7 cellular contexts compared by ENCODE assay signal in the genomic region with DNA sequence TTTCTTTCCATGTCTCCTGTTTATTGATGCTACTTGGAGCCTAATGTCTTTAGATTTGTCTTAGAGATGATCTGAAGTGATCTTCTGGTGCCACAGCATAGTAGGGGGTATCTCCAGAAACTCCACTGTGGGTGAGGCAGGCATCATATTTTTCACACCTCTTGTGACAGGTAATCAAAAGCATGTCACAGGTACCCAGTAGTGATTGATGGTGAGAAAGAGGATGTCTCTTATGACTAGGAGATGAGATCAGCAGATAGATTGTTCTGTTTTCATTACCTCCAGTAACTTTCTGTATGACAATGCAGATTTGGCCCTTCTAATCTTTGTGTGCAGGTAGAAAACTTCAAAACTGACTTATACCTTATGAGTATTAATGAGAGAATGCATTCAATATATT. TPM values are rescaled to one million over a fixed set of nuclear protein-coding genes. Genes with fewer than 3 reads are reported as not detected.
DNase-seq lines count a peak whose midpoint lies in the region; ATAC-seq and TF ChIP-seq lines count a peak whose summit lies in the region.

No MANE protein-coding gene starts in this region.

- no peak overlapping the region for H3K4me3 ChIP-seq in testis

- DNase-seq in lung microvascular endothelial cell (ENCODE audit: low read depth in 2 of 2) (peak; percentile 34 to 40), osteocyte (ENCODE audit: extremely low spot score, unreplicated experiment) (no peak), immature natural killer cell (no peak), testis (no peak)

- H3K36me3 Mint-ChIP-seq in osteocyte (ENCODE audit: unreplicated experiment): peaks cover 30% of the 10 kb centered on the region
- peaks cover 0 to 7% (median 6%) of the 10 kb centered on the region in 3 donors for H3K36me3 Mint-ChIP-seq in immature natural killer cell

- no peak overlapping the region for H3K4me3 Mint-ChIP-seq in osteocyte (ENCODE audit: unreplicated experiment)
- no peak overlapping the region for H3K4me3 Mint-ChIP-seq in immature natural killer cell

- H3K27me3 ChIP-seq in testis: no peaks in the 10 kb centered on the region

- no peaks in the 10 kb centered on the region for H3K9me3 ChIP-seq in testis

- H3K27me3 Mint-ChIP-seq in osteocyte (ENCODE audit: unreplicated experiment) (no peaks in the 10 kb centered on the region), immature natural killer cell (ENCODE audit: low read depth in 3 of 3) (no peaks in the 10 kb centered on the region)

- ATAC-seq in GM18868 (IDR thresholded peaks at IDR 0.05; ENCODE audit: unreplicated experiment): peak; percentile 68
- peak; percentile 56 for ATAC-seq in GM21619 (IDR thresholded peaks at IDR 0.05; ENCODE audit: unreplicated experiment)
- peak; percentile 60 for ATAC-seq in HG03439 (IDR thresholded peaks at IDR 0.05; ENCODE audit: unreplicated experiment)

- TF ChIP-seq POLR2A in testis (IDR thresholded peaks at IDR 0.05): no peak

- peaks cover 30% of the 10 kb centered on the region for H3K4me1 Mint-ChIP-seq in osteocyte (ENCODE audit: unreplicated experiment)
- peaks cover 59 to 82% of the 10 kb centered on the region in 2 donors for H3K4me1 Mint-ChIP-seq in immature natural killer cell

- no peak overlapping the region for H3K27ac ChIP-seq in testis

- peaks cover 10% of the 10 kb centered on the region for H3K4me1 ChIP-seq in testis

- no peaks in the 10 kb centered on the region for H3K36me3 ChIP-seq in testis (ENCODE audit: low read depth, missing control alignments)

- H3K27ac Mint-ChIP-seq in osteocyte (ENCODE audit: unreplicated experiment): no peak overlapping the region
- peak overlapping the region in 3 of 6 donors; percentile 1 to 62 (median 35) for H3K27ac Mint-ChIP-seq in immature natural killer cell

- no peak for TF ChIP-seq CTCF in osteocyte (IDR thresholded peaks at IDR 0.05)
- no peak for TF ChIP-seq CTCF in testis (IDR thresholded peaks at IDR 0.05)

- no peaks in the 10 kb centered on the region for H3K9me3 Mint-ChIP-seq in osteocyte (ENCODE audit: unreplicated experiment)
- no peaks in the 10 kb centered on the region for H3K9me3 Mint-ChIP-seq in immature natural killer cell

- intact Hi-C loops in testis (cut with DNase I; ENCODE audit: low total_unique reads): no loop called here

RNA-seq across cellular contexts. Expression of a gene that starts 13.5 kb away (rescaled TPM):
- 23.8 and 38.5 TPM in 2 replicates for total RNA-seq in lung microvascular endothelial cell
- total RNA-seq in osteocyte: 63.5 and 65.7 TPM in 2 replicates
- polyA plus RNA-seq in immature natural killer cell: 10 to 100 TPM; 10.2 to 48.1 (median 16.1) TPM
- 10 to 100 TPM; 18.9 to 26.7 TPM for total RNA-seq in testis
- polyA plus RNA-seq in testis (ENCODE audit: insufficient read depth, low read depth, low replicate concordance): 7.5 TPM

RNA-seq across cellular contexts. Expression of a gene that starts 54.8 kb away (rescaled TPM):
- total RNA-seq in lung microvascular endothelial cell: 0.22 TPM in 1 of 2 replicates, not detected in the other
- total RNA-seq in osteocyte: 22.7 and 25.8 TPM in 2 replicates
- polyA plus RNA-seq in immature natural killer cell: 1 to 10 TPM in 1 of 3 donors, under 1 TPM in 2; 0.72 to 2.1 (median 0.76) TPM
- total RNA-seq in testis: 1 to 10 TPM; 7.3 to 8.7 TPM
- polyA plus RNA-seq in testis (ENCODE audit: insufficient read depth, low read depth, low replicate concordance): 12.3 TPM

Comparison
In these comparisons a context has a peak if more than half of its experiments do, and no peak if none do; other contexts are left out.
1. DNase-seq: peak in lung microvascular endothelial cell (2 of 2); none in osteocyte (single experiment), immature natural killer cell (0 of 3) and testis (single experiment).
2. Peak in every context shown above with its lines, with median percentiles within 50 percentile points of each other: ATAC-seq.